ENCODE assay signal across 1 cellular context in the genomic region with DNA sequence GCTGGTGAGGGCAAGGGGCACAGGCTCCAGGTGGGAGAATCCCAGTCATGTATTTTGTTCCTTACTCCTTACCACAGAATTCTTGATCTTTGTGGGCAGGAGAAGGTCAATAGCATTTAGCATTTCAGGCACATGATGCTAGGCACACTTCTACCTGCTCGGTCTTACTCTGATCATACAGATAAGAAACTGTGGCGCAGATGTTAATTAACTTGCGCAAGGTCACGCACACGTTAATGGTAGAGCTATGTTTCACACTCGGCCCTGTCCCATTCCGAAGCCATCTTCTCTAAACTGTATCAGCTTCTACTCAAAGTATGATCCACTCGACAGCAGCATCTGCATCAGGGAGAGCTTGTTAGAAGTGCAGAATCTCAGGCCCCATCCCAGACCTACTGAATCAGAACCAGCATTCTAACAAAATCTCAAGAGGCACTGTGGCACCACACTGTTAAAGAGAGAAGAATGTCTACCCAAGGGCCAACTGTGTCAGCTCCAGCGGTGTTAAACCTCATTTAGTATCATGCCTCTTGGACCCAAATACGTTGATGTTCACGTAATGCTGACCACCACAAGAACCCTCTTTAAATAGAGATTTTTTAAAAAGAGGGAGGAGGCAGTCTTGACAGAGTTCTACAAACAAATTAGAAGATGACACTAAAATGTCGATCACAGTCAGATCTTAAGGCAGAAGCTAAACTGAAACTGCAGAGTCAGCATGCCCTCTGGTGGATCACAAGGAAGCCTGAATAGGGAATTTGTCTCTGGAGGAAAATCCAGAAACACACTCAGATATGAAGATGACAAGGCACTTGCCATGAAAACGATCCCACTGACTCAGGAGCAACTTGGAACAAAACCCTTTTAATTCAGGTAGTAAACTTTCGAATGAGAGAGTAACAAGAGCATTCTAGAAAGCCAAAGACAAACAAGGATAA.
TF ChIP-seq lines count a peak whose summit lies in the region.

No MANE protein-coding gene starts in this region.

TF ChIP-seq in SK-N-SH treated with all-trans-retinoic acid at 6 μM for 48 hours, 23 proteins besides CTCF, POLR2A, EP300 and RAD21 (continued from another document):
- TF ChIP-seq, protein P1, sequence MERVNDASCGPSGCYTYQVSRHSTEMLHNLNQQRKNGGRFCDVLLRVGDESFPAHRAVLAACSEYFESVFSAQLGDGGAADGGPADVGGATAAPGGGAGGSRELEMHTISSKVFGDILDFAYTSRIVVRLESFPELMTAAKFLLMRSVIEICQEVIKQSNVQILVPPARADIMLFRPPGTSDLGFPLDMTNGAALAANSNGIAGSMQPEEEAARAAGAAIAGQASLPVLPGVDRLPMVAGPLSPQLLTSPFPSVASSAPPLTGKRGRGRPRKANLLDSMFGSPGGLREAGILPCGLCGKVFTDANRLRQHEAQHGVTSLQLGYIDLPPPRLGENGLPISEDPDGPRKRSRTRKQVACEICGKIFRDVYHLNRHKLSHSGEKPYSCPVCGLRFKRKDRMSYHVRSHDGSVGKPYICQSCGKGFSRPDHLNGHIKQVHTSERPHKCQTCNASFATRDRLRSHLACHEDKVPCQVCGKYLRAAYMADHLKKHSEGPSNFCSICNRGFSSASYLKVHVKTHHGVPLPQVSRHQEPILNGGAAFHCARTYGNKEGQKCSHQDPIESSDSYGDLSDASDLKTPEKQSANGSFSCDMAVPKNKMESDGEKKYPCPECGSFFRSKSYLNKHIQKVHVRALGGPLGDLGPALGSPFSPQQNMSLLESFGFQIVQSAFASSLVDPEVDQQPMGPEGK (CRISPR knock-in tag; IDR thresholded peaks at IDR 0.05; ENCODE audit: borderline replicate concordance): no peak
- TF ChIP-seq, protein P2, sequence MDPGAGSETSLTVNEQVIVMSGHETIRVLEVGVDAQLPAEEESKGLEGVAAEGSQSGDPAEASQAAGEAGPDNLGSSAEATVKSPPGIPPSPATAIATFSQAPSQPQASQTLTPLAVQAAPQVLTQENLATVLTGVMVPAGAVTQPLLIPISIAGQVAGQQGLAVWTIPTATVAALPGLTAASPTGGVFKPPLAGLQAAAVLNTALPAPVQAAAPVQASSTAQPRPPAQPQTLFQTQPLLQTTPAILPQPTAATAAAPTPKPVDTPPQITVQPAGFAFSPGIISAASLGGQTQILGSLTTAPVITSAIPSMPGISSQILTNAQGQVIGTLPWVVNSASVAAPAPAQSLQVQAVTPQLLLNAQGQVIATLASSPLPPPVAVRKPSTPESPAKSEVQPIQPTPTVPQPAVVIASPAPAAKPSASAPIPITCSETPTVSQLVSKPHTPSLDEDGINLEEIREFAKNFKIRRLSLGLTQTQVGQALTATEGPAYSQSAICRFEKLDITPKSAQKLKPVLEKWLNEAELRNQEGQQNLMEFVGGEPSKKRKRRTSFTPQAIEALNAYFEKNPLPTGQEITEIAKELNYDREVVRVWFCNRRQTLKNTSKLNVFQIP (CRISPR knock-in tag; IDR thresholded peaks at IDR 0.05; ENCODE audit: borderline replicate concordance, low read depth): no peak
